ENCODE assay signal across 8 cellular contexts in the genomic region with DNA sequence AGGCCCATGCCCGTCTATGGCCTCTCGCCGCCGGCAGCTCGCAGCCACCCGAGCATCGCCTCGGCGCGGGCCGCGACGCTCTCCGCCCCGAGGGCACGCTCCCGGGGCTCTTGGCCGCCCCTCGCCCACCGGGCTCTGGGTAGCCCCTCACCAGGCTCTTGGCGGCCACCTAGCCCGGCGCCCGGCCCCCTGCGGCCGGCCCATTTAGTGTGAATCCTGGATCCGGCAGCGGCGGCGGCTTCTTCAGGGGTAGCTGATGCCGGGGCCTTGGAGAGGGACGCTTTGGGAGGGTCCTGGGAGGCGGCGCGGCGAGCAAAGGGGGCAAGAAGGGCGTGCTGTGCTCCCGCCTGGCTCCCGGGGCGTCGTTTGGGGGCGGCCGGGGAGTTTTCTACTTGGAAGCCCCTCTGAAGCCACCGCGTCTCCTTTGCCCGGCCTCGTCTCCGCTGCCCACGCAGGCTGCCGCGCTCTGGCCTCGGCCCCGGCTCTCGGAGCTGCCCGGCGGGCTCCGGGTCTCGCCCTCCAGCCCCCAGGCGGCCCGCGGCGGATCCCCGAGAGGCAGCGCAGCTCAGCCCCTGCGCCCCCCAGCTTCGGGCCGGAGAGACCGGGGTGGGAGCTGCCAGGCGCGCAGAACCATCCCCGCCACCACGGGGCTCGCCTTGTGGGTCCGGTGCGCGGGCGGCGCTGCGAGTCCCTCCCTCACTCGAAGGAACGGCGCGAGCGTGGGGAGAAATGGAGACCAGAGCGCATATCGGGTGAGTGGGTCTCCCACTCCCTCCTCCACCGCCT. TPM values are rescaled to one million over a fixed set of nuclear protein-coding genes. Genes with fewer than 3 reads are reported as not detected.
DNase-seq lines count a peak whose midpoint lies in the region; ATAC-seq, FAIRE-seq and TF ChIP-seq lines count a peak whose summit lies in the region.

No MANE protein-coding gene starts in this region.

- H3K27me3 ChIP-seq in esophagus muscularis mucosa, result peaks cover 0 to 61% (median 24%) of the 10 kb centered on the region in 4 donors

- H3K4me1 Mint-ChIP-seq in CD14-positive monocyte (peaks cover 18% of the 10 kb centered on the region), osteocyte (ENCODE audit: unreplicated experiment) (peaks cover 51% of the 10 kb centered on the region)

- WGBS in esophagus muscularis mucosa, result 0% methylated on average over 5 of the region's 87 CpGs

- TF ChIP-seq EP300 in esophagus muscularis mucosa (IDR thresholded peaks at IDR 0.05), result no peak

- H3K27ac Mint-ChIP-seq in CD14-positive monocyte, result no peak overlapping the region
- H3K27ac Mint-ChIP-seq in osteocyte (ENCODE audit: unreplicated experiment), result no peak overlapping the region

- peak overlapping the region; percentile 57 to 83 for H3K4me3 Mint-ChIP-seq in CD14-positive monocyte
- H3K4me3 Mint-ChIP-seq in osteocyte (ENCODE audit: unreplicated experiment), result peak overlapping the region; percentile 96

- no peak for TF ChIP-seq POLR2A in esophagus muscularis mucosa (IDR thresholded peaks at IDR 0.05; ENCODE audit: low read depth)

- ATAC-seq in GM21576 (IDR thresholded peaks at IDR 0.05; ENCODE audit: unreplicated experiment), result no peak
- ATAC-seq in HG02981 (IDR thresholded peaks at IDR 0.05; ENCODE audit: unreplicated experiment), result no peak

- H3K4me1 ChIP-seq in esophagus muscularis mucosa, result peaks cover 16 to 27% (median 19%) of the 10 kb centered on the region in 4 donors

- no peak for DNase-seq in CD14-positive monocyte (ENCODE audit: low spot score)
- no peak for DNase-seq in HFF-Myc (ENCODE audit: extremely low read depth, low read depth)
- DNase-seq in esophagus muscularis mucosa (ENCODE audit: extremely low spot score), result peak; percentile 55
- DNase-seq in osteocyte (ENCODE audit: extremely low spot score, unreplicated experiment), result peak; percentile 85
- DNase-seq in GM19239 (ENCODE audit: insufficient read length, low spot score), result no peak
- no peak for DNase-seq in stimulated activated CD4-positive, alpha-beta T cell treated with anti-CD3 and anti-CD28 coated beads, Interleukin-4, amount 100 ng/mL, for 24 hours

- H3K36me3 ChIP-seq in esophagus muscularis mucosa, result no peaks in the 10 kb centered on the region

- H3K4me3 ChIP-seq in HFF-Myc (replicated peaks; ENCODE audit: low read depth, low read length), result peak overlapping the region; percentile 27
- H3K4me3 ChIP-seq in esophagus muscularis mucosa, result peak overlapping the region; percentile 48 to 62 (median 51)

- H3K36me3 Mint-ChIP-seq in CD14-positive monocyte, result peaks cover 2 to 4% of the 10 kb centered on the region in 2 donors
- H3K36me3 Mint-ChIP-seq in osteocyte (ENCODE audit: unreplicated experiment), result peaks cover 2% of the 10 kb centered on the region

- no peak for FAIRE-seq in GM19239 (lab: Jason Lieb, UNC)

- intact Hi-C loops in CD14-positive monocyte (cut with micrococcal nuclease), result no loop called here
- intact Hi-C loops in esophagus muscularis mucosa (cut with DNase I), result no loop called here

- peaks cover 40 to 71% (median 51%) of the 10 kb centered on the region in 3 donors for H3K27me3 Mint-ChIP-seq in CD14-positive monocyte (ENCODE audit: low read depth in 3 of 3)
- no peaks in the 10 kb centered on the region for H3K27me3 Mint-ChIP-seq in osteocyte (ENCODE audit: unreplicated experiment)

- no peak for TF ChIP-seq CTCF in CD14-positive monocyte (IDR thresholded peaks at IDR 0.05)
- TF ChIP-seq CTCF in HFF-Myc (IDR thresholded peaks at IDR 0.05; ENCODE audit: low read depth, low read length, missing control alignments), result no peak
- TF ChIP-seq CTCF in esophagus muscularis mucosa (IDR thresholded peaks at IDR 0.05), result no peak
- no peak for TF ChIP-seq CTCF in osteocyte (IDR thresholded peaks at IDR 0.05)

- H3K9me3 Mint-ChIP-seq in CD14-positive monocyte, result peaks cover 0 to 9% (median 5%) of the 10 kb centered on the region in 7 donors
- no peaks in the 10 kb centered on the region for H3K9me3 Mint-ChIP-seq in osteocyte (ENCODE audit: unreplicated experiment)

- H3K27ac ChIP-seq in esophagus muscularis mucosa (replicated peaks in 1 of 4), result peak overlapping the region in 1 of 4 donors; percentile 4

- H3K9me3 ChIP-seq in esophagus muscularis mucosa, result no peaks in the 10 kb centered on the region

RNA-seq across cellular contexts. Expression of a gene that starts 0.5 kb away (rescaled TPM):
- polyA plus RNA-seq in CD14-positive monocyte, result not detected
- 1 to 10 TPM; 2.4 to 5.2 (median 3.3) TPM for total RNA-seq in esophagus muscularis mucosa
- 134 and 139 TPM in 2 replicates for total RNA-seq in osteocyte

Comparison
In these comparisons a context has a peak if more than half of its experiments do, and no peak if none do; other contexts are left out.
1. DNase-seq: peak in esophagus muscularis mucosa (single experiment) and osteocyte (single experiment); none in CD14-positive monocyte (single experiment), HFF-Myc (single experiment), GM19239 (single experiment) and stimulated activated CD4-positive, alpha-beta T cell treated with anti-CD3 and anti-CD28 coated beads, Interleukin-4, amount 100 ng/mL, for 24 hours (single experiment).
2. RNA of a gene that starts 0.5 kb away (total RNA-seq): 134 to 139 TPM in osteocyte; 2.4 to 5.2 TPM in esophagus muscularis mucosa; every median in the first group is over 10 times any median in the second.